7 cellular contexts compared by ENCODE assay signal in the genomic region with DNA sequence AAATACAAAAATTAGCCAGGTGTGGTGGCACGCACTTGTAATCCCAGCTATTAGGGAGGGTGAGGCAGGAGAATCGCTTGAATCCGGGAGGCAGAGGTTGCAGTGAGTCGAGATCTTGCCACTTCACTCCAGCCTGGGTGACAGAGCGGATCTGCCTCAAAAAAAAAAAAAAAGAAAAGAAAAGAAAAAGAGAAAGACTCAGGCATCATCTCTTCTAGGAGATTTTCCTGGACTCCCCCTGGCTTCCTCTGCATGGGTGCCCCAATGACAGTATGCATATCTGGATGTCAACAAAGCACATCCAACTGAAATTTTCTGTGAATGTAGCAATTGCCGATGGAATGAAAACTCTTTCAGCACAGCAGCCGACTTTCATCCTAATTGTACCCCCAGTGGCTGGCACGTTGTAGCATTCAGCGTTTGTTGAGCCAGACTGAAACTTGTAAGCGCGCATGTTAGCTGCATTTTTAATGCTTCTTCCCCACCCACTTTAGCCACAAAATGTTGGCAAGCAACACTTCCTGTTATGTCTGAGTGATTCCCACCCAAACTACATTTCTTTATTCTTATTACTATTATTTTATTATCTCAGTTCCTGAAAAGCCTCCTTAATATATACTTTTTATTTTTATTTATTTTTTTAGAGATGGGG.
DNase-seq lines count a peak whose midpoint lies in the region; ATAC-seq, FAIRE-seq and TF ChIP-seq lines count a peak whose summit lies in the region.

No MANE protein-coding gene starts in this region.

- H3K4me1 Mint-ChIP-seq in astrocyte (ENCODE audit: low read depth, unreplicated experiment): peaks cover 10% of the 10 kb centered on the region
- H3K4me1 Mint-ChIP-seq in stimulated activated memory B cell treated with anti-CD40 and anti-IgM and Interleukin-4, amounts not matched to agents 10 μg/mL and 1 μg/mL and 100 μg/mL, for 72 hours: peaks cover 24% of the 10 kb centered on the region

- no peaks in the 10 kb centered on the region for H3K9me3 ChIP-seq in astrocyte (ENCODE audit: insufficient read depth, low read depth, low read length)

- no peak for FAIRE-seq in astrocyte (lab: Jason Lieb, UNC)

- DNase-seq in NCI-H226: peak; percentile 20
- peak; percentile 84 for DNase-seq in astrocyte (ENCODE audit: low read depth)
- no peak for DNase-seq in hepatic stellate cell (ENCODE audit: low spot score)
- no peak for DNase-seq in NCI-H2227 treated with DMSO at 0.1 percent for 48 hours (lab: John Stamatoyannopoulos, UW)

- H2AFZ ChIP-seq in astrocyte (ENCODE audit: low read depth, low read length): no peak overlapping the region

- H4K20me1 ChIP-seq in astrocyte (ENCODE audit: insufficient read depth, low read length): no peaks in the 10 kb centered on the region

- peaks cover 2% of the 10 kb centered on the region for H3K9me3 Mint-ChIP-seq in astrocyte (ENCODE audit: unreplicated experiment)
- H3K9me3 Mint-ChIP-seq in stimulated activated memory B cell treated with anti-CD40 and anti-IgM and Interleukin-4, amounts not matched to agents 10 μg/mL and 1 μg/mL and 100 μg/mL, for 72 hours: peaks cover 4% of the 10 kb centered on the region

- no peaks in the 10 kb centered on the region for H3K36me3 ChIP-seq in astrocyte (ENCODE audit: insufficient read depth, low read length)

- no peaks in the 10 kb centered on the region for H3K36me3 Mint-ChIP-seq in astrocyte (ENCODE audit: low read depth, unreplicated experiment)
- peaks cover under 1% of the 10 kb centered on the region for H3K36me3 Mint-ChIP-seq in stimulated activated memory B cell treated with anti-CD40 and anti-IgM and Interleukin-4, amounts not matched to agents 10 μg/mL and 1 μg/mL and 100 μg/mL, for 72 hours

- no peaks in the 10 kb centered on the region for H3K79me2 ChIP-seq in astrocyte (ENCODE audit: insufficient read depth, low read length)

- H3K4me1 ChIP-seq in astrocyte (ENCODE audit: insufficient read depth, low read length): peaks cover 10% of the 10 kb centered on the region

- no peak overlapping the region for H3K27ac Mint-ChIP-seq in astrocyte (ENCODE audit: unreplicated experiment)
- peak overlapping the region; percentile 46 for H3K27ac Mint-ChIP-seq in stimulated activated memory B cell treated with anti-CD40 and anti-IgM and Interleukin-4, amounts not matched to agents 10 μg/mL and 1 μg/mL and 100 μg/mL, for 72 hours

- no peak overlapping the region for H3K4me3 Mint-ChIP-seq in astrocyte (ENCODE audit: unreplicated experiment)
- peak overlapping the region; percentile 36 for H3K4me3 Mint-ChIP-seq in stimulated activated memory B cell treated with anti-CD40 and anti-IgM and Interleukin-4, amounts not matched to agents 10 μg/mL and 1 μg/mL and 100 μg/mL, for 72 hours

- no peak overlapping the region for H3K4me3 ChIP-seq in astrocyte (ENCODE audit: insufficient read depth, low read depth, low read length)

- no peak for TF ChIP-seq CTCF in astrocyte (IDR thresholded peaks at IDR 0.05; ENCODE audit: insufficient read depth, low read depth, low read length)

- H3K9ac ChIP-seq in astrocyte (ENCODE audit: low read length): no peak overlapping the region

- ATAC-seq in GM19468 (IDR thresholded peaks at IDR 0.05; ENCODE audit: extremely low read depth, unreplicated experiment) (peak; percentile 86), HG03439 (IDR thresholded peaks at IDR 0.05; ENCODE audit: unreplicated experiment) (no peak)
- peak; percentile 81 for ATAC-seq in stimulated activated memory B cell treated with anti-CD40 and anti-IgM and Interleukin-4, amounts not matched to agents 10 μg/mL and 1 μg/mL and 100 μg/mL, for 72 hours

- H3K27me3 ChIP-seq in astrocyte (ENCODE audit: insufficient read depth, low read length): no peaks in the 10 kb centered on the region

- H3K27ac ChIP-seq in astrocyte (ENCODE audit: low read depth, low read length): no peak overlapping the region

- peak overlapping the region; percentile 63 for H3K4me2 ChIP-seq in astrocyte (ENCODE audit: low read length)

- no peaks in the 10 kb centered on the region for H3K27me3 Mint-ChIP-seq in astrocyte (ENCODE audit: low read depth, unreplicated experiment)
- no peaks in the 10 kb centered on the region for H3K27me3 Mint-ChIP-seq in stimulated activated memory B cell treated with anti-CD40 and anti-IgM and Interleukin-4, amounts not matched to agents 10 μg/mL and 1 μg/mL and 100 μg/mL, for 72 hours

Comparison
In these comparisons a context has a peak if more than half of its experiments do, and no peak if none do; other contexts are left out.
1. DNase-seq: peak in NCI-H226 (single experiment) and astrocyte (single experiment); none in hepatic stellate cell (single experiment) and NCI-H2227 treated with DMSO at 0.1 percent for 48 hours (single experiment).